Comparison of ENCODE assay signal across 8 cellular contexts in genomic region chr19:51367565-51368365, GRCh38.
DNase-seq lines count a peak whose midpoint lies in the region; ATAC-seq lines count a peak whose summit lies in the region.

No MANE protein-coding gene starts in this region.

- ATAC-seq in GM18873 (IDR thresholded peaks at IDR 0.05; ENCODE audit: low FRiP score, unreplicated experiment) (peak; percentile 65), HG03135 (IDR thresholded peaks at IDR 0.05; ENCODE audit: unreplicated experiment) (peak; percentile 76), memory B cell (ENCODE audit: low read depth) (peak; percentile 79)

- no peaks in the 10 kb centered on the region for H3K9me3 ChIP-seq in effector memory CD4-positive, alpha-beta T cell (ENCODE audit: control insufficient read depth, low read length)

- DNase-seq in ACHN (peak; percentile 94), memory B cell (ENCODE audit: low spot score in 2 of 2) (peak; percentile 98 to 99)
- DNase-seq in NK-92 treated with Interleukin-12 subunit alpha and Interleukin-12 subunit beta, amount 100 ng/mL, for 24 hours (lab: John Stamatoyannopoulos, UW), result peak; percentile 100
- peak; percentile 95 to 97 for DNase-seq in activated CD8-positive, alpha-beta memory T cell treated with anti-CD3 and anti-CD28 coated beads for 4 hours (ENCODE audit: low read depth in 2 of 2)
- DNase-seq in effector memory CD4-positive, alpha-beta T cell, result peak; percentile 88 to 93 (median 92)
- DNase-seq in stimulated activated CD8-positive, alpha-beta memory T cell treated with anti-CD3 and anti-CD28 coated beads, Interleukin-12 subunit alpha, Interleukin-12 subunit beta, amount 100 ng/mL, for 1 hour (ENCODE audit: low read depth), result peak; percentile 95

- peak overlapping the region; percentile 88 for H3K4me3 ChIP-seq in effector memory CD4-positive, alpha-beta T cell (ENCODE audit: insufficient read depth, low read depth, low read length, poor library complexity, severe bottlenecking)

- H3K36me3 Mint-ChIP-seq in memory B cell, result no peaks in the 10 kb centered on the region

- H3K27me3 Mint-ChIP-seq in memory B cell, result no peaks in the 10 kb centered on the region

- H3K27ac Mint-ChIP-seq in memory B cell, result peak overlapping the region; percentile 96

- no peaks in the 10 kb centered on the region for H3K36me3 ChIP-seq in effector memory CD4-positive, alpha-beta T cell (ENCODE audit: control insufficient read depth, insufficient read depth, low read length)

- peak overlapping the region; percentile 77 for H3K27ac ChIP-seq in effector memory CD4-positive, alpha-beta T cell (ENCODE audit: insufficient read depth, low read length, poor library complexity, severe bottlenecking)

- peak overlapping the region; percentile 99 for H3K4me3 Mint-ChIP-seq in memory B cell

- H3K9me3 Mint-ChIP-seq in memory B cell, result no peaks in the 10 kb centered on the region

- H3K4me1 ChIP-seq in effector memory CD4-positive, alpha-beta T cell (ENCODE audit: control insufficient read depth, insufficient read depth, low read length, poor library complexity, severe bottlenecking), result peaks cover 47% of the 10 kb centered on the region

- in situ Hi-C loops in ACHN (cut with HindIII; ENCODE audit: low pct_ligation_motif_present, low pct_unique_long_range_greater_than_20kb, low sequenced_read_pairs), result no loop called here

- no peaks in the 10 kb centered on the region for H3K27me3 ChIP-seq in effector memory CD4-positive, alpha-beta T cell (replicated peaks; ENCODE audit: control insufficient read depth, insufficient read depth, low read length, poor library complexity, severe bottlenecking)

- H3K4me1 Mint-ChIP-seq in memory B cell, result peaks cover 37% of the 10 kb centered on the region

Comparison
In these comparisons a context has a peak if more than half of its experiments do, and no peak if none do; other contexts are left out.
1. Peak in every context shown above with its lines: DNase-seq, ATAC-seq, H3K4me3 ChIP-seq and H3K27ac ChIP-seq.